ENCODE assay signal across 15 cellular contexts in the genomic region with DNA sequence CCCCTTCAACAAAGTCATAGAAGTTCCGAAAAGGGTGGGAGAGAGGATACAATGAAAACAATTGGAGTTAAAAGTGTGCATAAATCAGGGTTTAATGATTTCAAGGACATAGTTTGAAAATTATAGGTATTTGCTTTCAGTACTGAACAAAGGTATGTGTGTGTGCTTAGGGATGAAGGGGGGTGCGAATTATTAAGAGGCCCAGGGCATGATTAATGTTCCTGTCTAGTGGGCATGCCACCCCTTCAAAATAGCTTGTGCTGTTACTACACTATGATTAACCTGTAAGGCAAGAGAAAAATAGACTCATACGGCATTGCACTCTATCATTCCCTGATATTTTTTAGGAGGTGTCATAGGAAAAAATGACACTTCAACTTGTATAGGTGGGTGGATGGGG.
DNase-seq lines count a peak whose midpoint lies in the region; ATAC-seq, FAIRE-seq and TF ChIP-seq lines count a peak whose summit lies in the region.
"Had no signal": no experiment of that assay in that cellular context is flagged by ENCODE, and none has a peak within 500 bp of the region (broad histone marks: within the 10 kb centered on the region; RNA-seq: fewer than 3 reads in every experiment).

No MANE protein-coding gene starts in this region.

- no peaks in the 10 kb centered on the region for H3K9me3 ChIP-seq in gastrocnemius medialis

- DNase-seq in NCI-H748 (lab: John Stamatoyannopoulos, UW; ENCODE audit: unreplicated experiment) (peak; percentile 5), NCI-H748 treated with DMSO at 0.1 percent for 48 hours (lab: John Stamatoyannopoulos, UW) (no peak), NCI-H2227 (lab: John Stamatoyannopoulos, UW; ENCODE audit: unreplicated experiment) (peak; percentile 81), kidney glomerular epithelial cell (lab: John Stamatoyannopoulos, UW) (peak; percentile 32), GM19239 (ENCODE audit: insufficient read length, low spot score) (no peak), CD14-positive monocyte (ENCODE audit: low spot score) (no peak), gastrocnemius medialis (no peak)
- DNase-seq: ACHN; Calu3; CD4-positive, alpha-beta T cell; DMS 273 treated with DMSO at 0.1 percent for 48 hours; GM23248 had no signal

- H3K36me3 ChIP-seq in gastrocnemius medialis, result no peaks in the 10 kb centered on the region
- H3K36me3 ChIP-seq: BLaER1 treated with 17β-estradiol and CSF1 and Interleukin-3, amounts not matched to agents 10 nM and 100 nM had no signal

- in situ Hi-C loops in gastrocnemius medialis (cut with MboI; ENCODE audit: low sequenced_read_pairs in 4 of 4), result no loop called here

- H3K27ac ChIP-seq in gastrocnemius medialis, result no peak overlapping the region
- H3K27ac ChIP-seq: BLaER1 treated with 17β-estradiol and CSF1 and Interleukin-3, amounts not matched to agents 10 nM and 100 nM; GM23248 had no signal

- no peak for FAIRE-seq in GM19239 (lab: Jason Lieb, UNC)
- FAIRE-seq: H54 had no signal

- H3K4me1 ChIP-seq in gastrocnemius medialis, result no peaks in the 10 kb centered on the region
- H3K4me1 ChIP-seq: BLaER1 treated with 17β-estradiol and CSF1 and Interleukin-3, amounts not matched to agents 10 nM and 100 nM had no signal

- H3K9me3 Mint-ChIP-seq in CD14-positive monocyte, result peaks cover 0 to 18% (median 8%) of the 10 kb centered on the region in 7 donors

- no peak overlapping the region for H3K4me3 ChIP-seq in gastrocnemius medialis
- H3K4me3 ChIP-seq: BLaER1 treated with 17β-estradiol and CSF1 and Interleukin-3, amounts not matched to agents 10 nM and 100 nM; GM23248 had no signal

- no peak for TF ChIP-seq CTCF in CD14-positive monocyte (IDR thresholded peaks at IDR 0.05)
- no peak for TF ChIP-seq CTCF in gastrocnemius medialis (IDR thresholded peaks at IDR 0.05 in 4 of 5, conservative IDR thresholded peaks at IDR 0.05 in 1 of 5)

- no peak overlapping the region for H3K4me3 Mint-ChIP-seq in CD14-positive monocyte
- H3K4me3 Mint-ChIP-seq: CD4-positive, alpha-beta T cell had no signal

- no peaks in the 10 kb centered on the region for H3K27me3 Mint-ChIP-seq in CD14-positive monocyte (ENCODE audit: low read depth in 3 of 3)
- H3K27me3 Mint-ChIP-seq: CD4-positive, alpha-beta T cell had no signal

- ATAC-seq in gastrocnemius medialis, result no peak
- ATAC-seq: HCT116 had no signal

- no peak overlapping the region for H3K27ac Mint-ChIP-seq in CD14-positive monocyte
- H3K27ac Mint-ChIP-seq: CD4-positive, alpha-beta T cell had no signal

- no peak for TF ChIP-seq POLR2A in gastrocnemius medialis (IDR thresholded peaks at IDR 0.05)

- no peaks in the 10 kb centered on the region for H3K27me3 ChIP-seq in gastrocnemius medialis
- H3K27me3 ChIP-seq: BLaER1 treated with 17β-estradiol and CSF1 and Interleukin-3, amounts not matched to agents 10 nM and 100 nM had no signal

- no peaks in the 10 kb centered on the region for H3K4me1 Mint-ChIP-seq in CD14-positive monocyte

- H3K36me3 Mint-ChIP-seq in CD14-positive monocyte, result no peaks in the 10 kb centered on the region

- intact Hi-C loops in CD14-positive monocyte (cut with micrococcal nuclease) (no loop called here), gastrocnemius medialis (cut with DNase I; ENCODE audit: low total_unique reads) (no loop called here)

Comparison
In these comparisons a context has a peak if more than half of its experiments do, and no peak if none do; other contexts are left out.
1. DNase-seq: peak in NCI-H748 (single experiment), NCI-H2227 (single experiment) and kidney glomerular epithelial cell (single experiment); none in NCI-H748 treated with DMSO at 0.1 percent for 48 hours (single experiment), GM19239 (single experiment), CD14-positive monocyte (single experiment) and gastrocnemius medialis (0 of 2).